Comparison of ENCODE assay signal across 21 cellular contexts in genomic region chr2:120761911-120762310, GRCh38. TPM values are rescaled to one million over a fixed set of nuclear protein-coding genes. Genes with fewer than 3 reads are reported as not detected.
A peak's percentile ranks its signal among the peaks of the same experiment; 100 is the strongest.
DNase-seq lines count a peak whose midpoint lies in the region; ATAC-seq, FAIRE-seq and TF ChIP-seq lines count a peak whose summit lies in the region.
"Had no signal": no experiment of that assay in that cellular context is flagged by ENCODE, and none has a peak within 500 bp of the region (broad histone marks: within the 10 kb centered on the region; RNA-seq: fewer than 3 reads in every experiment).

No MANE protein-coding gene starts in this region.

- no peak overlapping the region for H3K4me2 ChIP-seq in H1 (ENCODE audit: insufficient read depth in 1 of 2, low read depth in 2 of 2, low read length in 2 of 2)
- H3K4me2 ChIP-seq: A549 had no signal

- FAIRE-seq in H1 (lab: Jason Lieb, UNC), result no peak
- FAIRE-seq: A549 had no signal

- H3K4me3 Mint-ChIP-seq in stimulated activated naive CD8-positive, alpha-beta T cell treated with anti-CD3 and anti-CD28 coated beads, Interleukin-15, amount 100 ng/mL, for 72 hours, result no peak overlapping the region
- H3K4me3 Mint-ChIP-seq: CD4-positive, alpha-beta T cell had no signal

- H3K27me3 ChIP-seq in H1 (replicated peaks in 1 of 4; ENCODE audit: control insufficient read depth in 3 of 4, extremely low read depth in 1 of 4, insufficient read depth in 3 of 4, low read length in 3 of 4), result no peaks in the 10 kb centered on the region
- H3K27me3 ChIP-seq: SJCRH30 had no signal

- TF ChIP-seq EP300 in H1 (IDR thresholded peaks at IDR 0.05; ENCODE audit: borderline replicate concordance in 1 of 2, low read depth in 2 of 2, low read length in 2 of 2), result no peak

- ATAC-seq in left ventricle myocardium superior (no peak), left cardiac atrium (no peak), GM21367 (IDR thresholded peaks at IDR 0.05; ENCODE audit: unreplicated experiment) (no peak)
- no peak for ATAC-seq in stimulated activated naive CD8-positive, alpha-beta T cell treated with anti-CD3 and anti-CD28 coated beads, Interleukin-15, amount 100 ng/mL, for 72 hours
- ATAC-seq: A549 had no signal

- TF ChIP-seq CTCF in H1 (IDR thresholded peaks at IDR 0.05; ENCODE audit: control extremely low read depth in 1 of 3, insufficient read depth in 1 of 3, low read depth in 1 of 3, low read length in 3 of 3), result no peak

- no peak overlapping the region for H2BK120ac ChIP-seq in H1 (replicated peaks; ENCODE audit: low read depth, low read length)

- peaks cover 14% of the 10 kb centered on the region for H3K27me3 Mint-ChIP-seq in stimulated activated naive CD8-positive, alpha-beta T cell treated with anti-CD3 and anti-CD28 coated beads, Interleukin-15, amount 100 ng/mL, for 72 hours

- H3K4me1 ChIP-seq in H1 (replicated peaks in 1 of 4; ENCODE audit: control insufficient read depth in 3 of 4, insufficient read depth in 4 of 4, low read length in 3 of 4), result peaks cover 27 to 68% (median 50%) of the 10 kb centered on the region in 4 experiments

- peaks cover 17 to 100% of the 10 kb centered on the region in 2 experiments for H3K79me2 ChIP-seq in H1 (ENCODE audit: control insufficient read depth in 1 of 2, insufficient read depth in 2 of 2, low read length in 2 of 2)

- no peak overlapping the region for H3K27ac Mint-ChIP-seq in stimulated activated naive CD8-positive, alpha-beta T cell treated with anti-CD3 and anti-CD28 coated beads, Interleukin-15, amount 100 ng/mL, for 72 hours
- H3K27ac Mint-ChIP-seq: CD4-positive, alpha-beta T cell had no signal

- POLR2A ChIA-PET in H1 (lab: Charles Lee; ENCODE audit: partially characterized antibody), result interaction anchor here (1.3 to 1.5 kb wide), 4 partner anchors 12 to 31 kb away, joined by 3 to 11 read pairs (median 4); no protein-coding TSS in a partner anchor

- H3K14ac ChIP-seq in H1 (ENCODE audit: insufficient read length), result no peak overlapping the region

- no peak overlapping the region for H3K18ac ChIP-seq in H1 (ENCODE audit: extremely low read depth, low read length)

- no peak overlapping the region for H2AK5ac ChIP-seq in H1 (ENCODE audit: low read depth, low read length)

- no peak overlapping the region for H3K4me3 ChIP-seq in H1 (ENCODE audit: extremely low read depth in 1 of 4, insufficient read depth in 2 of 4, low read depth in 3 of 4, low read length in 4 of 4)
- H3K4me3 ChIP-seq: A549, SJCRH30 had no signal

- no peak overlapping the region for H3K23ac ChIP-seq in H1 (ENCODE audit: insufficient read length)

- H3K27ac ChIP-seq in H1 (ENCODE audit: low read depth, low read length), result no peak overlapping the region
- H3K27ac ChIP-seq: SJCRH30 had no signal

- no peak overlapping the region for H4K5ac ChIP-seq in H1 (ENCODE audit: insufficient read length, low read depth, low read length)

- peaks cover 31 to 53% of the 10 kb centered on the region in 2 experiments for H4K20me1 ChIP-seq in H1 (replicated peaks in 1 of 2; ENCODE audit: control insufficient read depth in 1 of 2, insufficient read depth in 2 of 2, low read length in 2 of 2)

- no peaks in the 10 kb centered on the region for H3K36me3 ChIP-seq in H1 (ENCODE audit: control insufficient read depth in 2 of 4, insufficient read depth in 4 of 4, low read length in 3 of 4)
- H3K36me3 ChIP-seq: SJCRH30 had no signal

- peaks cover 58% of the 10 kb centered on the region for H3K79me1 ChIP-seq in H1 (ENCODE audit: low read depth, low read length)

- H2BK12ac ChIP-seq in H1 (ENCODE audit: low read depth, low read length), result no peak overlapping the region

- no peak overlapping the region for H2BK15ac ChIP-seq in H1 (ENCODE audit: low read length)

- H2BK20ac ChIP-seq in H1 (ENCODE audit: low read length), result no peak overlapping the region

- WGBS in H1 (ENCODE audit: extremely low coverage in 1 of 2, insufficient coverage in 1 of 2, insufficient read length in 1 of 2, insufficient replicate concordance in 2 of 2, low coverage in 1 of 2, low lambda C conversion rate in 2 of 2, missing lambda C conversion rate in 1 of 2), 2 experiments, result 94% methylated on average over 5 of the region's 5 CpGs; no CpG with 5 or more reads in 1 of the 2 experiments

- no peaks in the 10 kb centered on the region for H3K9me3 ChIP-seq in H1 (ENCODE audit: insufficient read depth in 2 of 2, low read depth in 1 of 2, low read length in 1 of 2)
- H3K9me3 ChIP-seq: A549, Caco-2, SJCRH30 had no signal

- H3K23me2 ChIP-seq in H1 (ENCODE audit: low read depth, low read length), result no peaks in the 10 kb centered on the region

- CTCF ChIA-PET in H1 (lab: Charles Lee; ENCODE audit: partially characterized antibody), result interaction anchor here (0.7 to 1.7 kb wide), 7 partner anchors 9 to 315 kb away, joined by 3 to 6 read pairs (median 3); no protein-coding TSS in a partner anchor

- no peaks in the 10 kb centered on the region for H3K9me3 Mint-ChIP-seq in stimulated activated naive CD8-positive, alpha-beta T cell treated with anti-CD3 and anti-CD28 coated beads, Interleukin-15, amount 100 ng/mL, for 72 hours
- H3K9me3 Mint-ChIP-seq: CD4-positive, alpha-beta T cell had no signal

- intact Hi-C loops in left ventricle myocardium superior (cut with micrococcal nuclease), result no loop called here
- intact Hi-C loops in left cardiac atrium (cut with DNase I), result no loop called here
- intact Hi-C loops in posterior vena cava (cut with DNase I), result no loop called here

- no peak for TF ChIP-seq RAD21 in H1 (IDR thresholded peaks at IDR 0.05 in 1 of 2, conservative IDR thresholded peaks at IDR 0.05 in 1 of 2; ENCODE audit: low read depth in 2 of 2, low read length in 2 of 2)

- H3K56ac ChIP-seq in H1 (replicated peaks; ENCODE audit: insufficient read length, low read depth, low read length), result no peak overlapping the region

- H2BK5ac ChIP-seq in H1 (ENCODE audit: low read depth, low read length), result peak overlapping the region; percentile 10; the same call in 1 of the 2 replicates

- no peaks in the 10 kb centered on the region for H3K4me1 Mint-ChIP-seq in stimulated activated naive CD8-positive, alpha-beta T cell treated with anti-CD3 and anti-CD28 coated beads, Interleukin-15, amount 100 ng/mL, for 72 hours

- no peak overlapping the region for H4K91ac ChIP-seq in H1 (replicated peaks; ENCODE audit: insufficient read length, low read length)

- no peak overlapping the region for H3K4ac ChIP-seq in H1 (replicated peaks; ENCODE audit: insufficient read length, low read depth, low read length)

- no peak overlapping the region for H3K9ac ChIP-seq in H1 (replicated peaks in 1 of 4; ENCODE audit: extremely low read depth in 1 of 4, low read depth in 3 of 4, low read length in 3 of 4)

- peak overlapping the region; percentile 15; the same call in 1 of the 2 replicates for H4K8ac ChIP-seq in H1 (ENCODE audit: extremely low read depth, insufficient read depth, low read length)

- DNase-seq in left ventricle myocardium superior (peak; percentile 15), left cardiac atrium (no peak), H1 (ENCODE audit: low read depth in 1 of 2, low spot score in 2 of 2) (no peak), posterior vena cava (ENCODE audit: low spot score) (peak; percentile 58), NCI-H510A treated with DMSO at 0.1 percent for 48 hours (lab: John Stamatoyannopoulos, UW) (no peak)
- no peak for DNase-seq in stimulated activated naive CD8-positive, alpha-beta T cell treated with anti-CD3 and anti-CD28 coated beads, Interleukin-15, amount 100 ng/mL, for 72 hours
- DNase-seq: GDM1, HCEC 1CT, Kasumi-1, MM.1S, NCI-H1092 treated with DMSO at 0.1 percent for 48 hours, NCI-H2081, NCI-H2171 treated with DMSO at 0.1 percent for 48 hours, NCI-H446, NCI-H82, RPMI8226, SJCRH30 had no signal

- H2AFZ ChIP-seq in H1 (ENCODE audit: low read length), result no peak overlapping the region

- TF ChIP-seq POLR2A in H1 (IDR thresholded peaks at IDR 0.05; ENCODE audit: control extremely low read depth in 1 of 2, low read depth in 2 of 2, low read length in 2 of 2), result no peak

TF ChIP-seq in H1, 55 proteins besides CTCF, POLR2A, EP300 and RAD21:
- TF ChIP-seq KDM4A (IDR thresholded peaks at IDR 0.05; ENCODE audit: low read depth, low read length, severe bottlenecking) (no peak), SIX5 (IDR thresholded peaks at IDR 0.05; ENCODE audit: low read depth, low read length) (no peak), BCL11A (IDR thresholded peaks at IDR 0.05; ENCODE audit: low read depth in 2 of 2, low read length in 2 of 2) (no peak), CBX8 (IDR thresholded peaks at IDR 0.05; ENCODE audit: borderline replicate concordance, low read depth, low read length) (no peak), ATF2 (IDR thresholded peaks at IDR 0.05; ENCODE audit: low read length) (no peak), FOSL1 (IDR thresholded peaks at IDR 0.05; ENCODE audit: insufficient read depth, low read depth, low read length) (no peak)

RNA-seq across cellular contexts. Expression of gene GLI2, which starts 26.2 kb away (rescaled TPM):
- total RNA-seq in left ventricle myocardium superior, result 2.1 TPM
- 1 to 10 TPM; 3.8 to 3.9 TPM for total RNA-seq in left cardiac atrium
- 46.9 and 49.8 TPM in 2 replicates for total RNA-seq in H1 (2021; fragmentation: NEBNext Ultra II Directional; extraction: Animal tissue kit (Norgen Biotek cat#: 25700))
- polyA plus RNA-seq in H1 (2011; rRNA removed), result 18.4 and 28.8 TPM in 2 replicates
- 12.7 TPM for polyA plus RNA-seq in H1 (2011; cell fraction: cytosol; rRNA removed)
- polyA plus RNA-seq in H1 (2011; cell fraction: nucleus; rRNA removed), result 59.5 TPM
- 17.6 to 27.8 TPM (median 24.7 TPM) in 4 replicates for polyA plus RNA-seq in H1 (2012, experiment 1 of 2)
- 9.7 TPM for polyA plus RNA-seq in H1 (2012, experiment 2 of 2)
- 17.1 TPM for polyA plus RNA-seq in H1 (2013, experiment 1 of 2)
- 16.9 TPM for polyA plus RNA-seq in H1 (2013, experiment 2 of 2)
- polyA minus RNA-seq in H1 (2011; rRNA and poly(A)+ RNA removed), result 17.2 and 19.9 TPM in 2 replicates
- polyA minus RNA-seq in H1 (2011; cell fraction: cytosol; rRNA and poly(A)+ RNA removed), result 23.0 TPM
- polyA minus RNA-seq in H1 (2011; cell fraction: nucleus; rRNA and poly(A)+ RNA removed), result 42.4 TPM
- total RNA-seq in posterior vena cava, result 10 to 100 TPM; 13.0 to 21.1 TPM
- total RNA-seq: CD4-positive, alpha-beta T cell had no signal

Comparison
In these comparisons a context has a peak if more than half of its experiments do, and no peak if none do; other contexts are left out.
1. DNase-seq: peak in left ventricle myocardium superior (single experiment) and posterior vena cava (single experiment); none in left cardiac atrium (single experiment), H1 (0 of 2), NCI-H510A treated with DMSO at 0.1 percent for 48 hours (single experiment) and stimulated activated naive CD8-positive, alpha-beta T cell treated with anti-CD3 and anti-CD28 coated beads, Interleukin-15, amount 100 ng/mL, for 72 hours (0 of 2).